Comparison of ENCODE assay signal across 1 cellular context in the genomic region with DNA sequence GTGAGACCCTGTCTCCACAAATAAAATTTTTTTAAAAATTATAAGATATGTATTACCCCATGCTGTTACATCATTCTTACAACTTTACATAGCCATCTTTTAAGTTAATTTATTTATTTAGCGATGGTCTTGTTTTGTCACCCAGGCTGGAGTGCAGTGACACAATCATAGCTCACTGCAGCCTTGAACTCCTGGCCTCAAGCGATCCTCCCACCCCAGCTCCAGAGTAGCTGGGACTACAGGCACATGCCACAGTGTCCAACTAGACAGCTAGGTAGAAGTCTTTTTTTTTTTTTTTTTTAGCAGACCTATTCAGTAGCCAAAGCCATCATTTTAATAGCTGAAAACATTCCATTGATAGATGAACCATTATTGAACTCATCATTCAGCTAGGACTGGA.
TF ChIP-seq lines count a peak whose summit lies in the region.

No MANE protein-coding gene starts in this region.

TF ChIP-seq in HepG2, 621 proteins besides CTCF, POLR2A, EP300 and RAD21 (continued from another document):
- TF ChIP-seq, protein P1, sequence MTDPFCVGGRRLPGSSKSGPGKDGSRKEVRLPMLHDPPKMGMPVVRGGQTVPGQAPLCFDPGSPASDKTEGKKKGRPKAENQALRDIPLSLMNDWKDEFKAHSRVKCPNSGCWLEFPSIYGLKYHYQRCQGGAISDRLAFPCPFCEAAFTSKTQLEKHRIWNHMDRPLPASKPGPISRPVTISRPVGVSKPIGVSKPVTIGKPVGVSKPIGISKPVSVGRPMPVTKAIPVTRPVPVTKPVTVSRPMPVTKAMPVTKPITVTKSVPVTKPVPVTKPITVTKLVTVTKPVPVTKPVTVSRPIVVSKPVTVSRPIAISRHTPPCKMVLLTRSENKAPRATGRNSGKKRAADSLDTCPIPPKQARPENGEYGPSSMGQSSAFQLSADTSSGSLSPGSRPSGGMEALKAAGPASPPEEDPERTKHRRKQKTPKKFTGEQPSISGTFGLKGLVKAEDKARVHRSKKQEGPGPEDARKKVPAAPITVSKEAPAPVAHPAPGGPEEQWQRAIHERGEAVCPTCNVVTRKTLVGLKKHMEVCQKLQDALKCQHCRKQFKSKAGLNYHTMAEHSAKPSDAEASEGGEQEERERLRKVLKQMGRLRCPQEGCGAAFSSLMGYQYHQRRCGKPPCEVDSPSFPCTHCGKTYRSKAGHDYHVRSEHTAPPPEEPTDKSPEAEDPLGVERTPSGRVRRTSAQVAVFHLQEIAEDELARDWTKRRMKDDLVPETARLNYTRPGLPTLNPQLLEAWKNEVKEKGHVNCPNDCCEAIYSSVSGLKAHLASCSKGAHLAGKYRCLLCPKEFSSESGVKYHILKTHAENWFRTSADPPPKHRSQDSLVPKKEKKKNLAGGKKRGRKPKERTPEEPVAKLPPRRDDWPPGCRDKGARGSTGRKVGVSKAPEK (CRISPR knock-in tag; IDR thresholded peaks at IDR 0.05; ENCODE audit: borderline replicate concordance): no peak
- TF ChIP-seq FLYWCH1 (CRISPR knock-in tag; IDR thresholded peaks at IDR 0.05) (no peak), ARID2 (CRISPR knock-in tag; IDR thresholded peaks at IDR 0.05; ENCODE audit: borderline replicate concordance) (no peak), SALL1 (CRISPR knock-in tag; IDR thresholded peaks at IDR 0.05) (peak; percentile 30; the same call in 1 of the 2 replicates), CCDC6 (CRISPR knock-in tag; IDR thresholded peaks at IDR 0.05) (no peak), NR2F6 (IDR thresholded peaks at IDR 0.05) (peak; percentile 39; the same call in 1 of the 2 replicates), NR2F6 (CRISPR knock-in tag; IDR thresholded peaks at IDR 0.05) (peak; percentile 45; the same call in 1 of the 2 replicates), BRCA1 (CRISPR knock-in tag; IDR thresholded peaks at IDR 0.05) (no peak), ZNF256 (CRISPR knock-in tag; conservative IDR thresholded peaks at IDR 0.05) (no peak), RARA (CRISPR knock-in tag; IDR thresholded peaks at IDR 0.05) (peak; percentile 56; the same call in 1 of the 2 replicates), ZNF441 (CRISPR knock-in tag; IDR thresholded peaks at IDR 0.05; ENCODE audit: borderline replicate concordance) (no peak), RBM22 (optimal IDR thresholded peaks at IDR 0.05; ENCODE audit: low read length) (no peak), ZNF782 (CRISPR knock-in tag; IDR thresholded peaks at IDR 0.05; ENCODE audit: borderline replicate concordance) (no peak), ASH2L (IDR thresholded peaks at IDR 0.05; ENCODE audit: insufficient read length, low read depth, low read length) (no peak), ZNF354B (CRISPR knock-in tag; IDR thresholded peaks at IDR 0.05) (no peak), ZNF121 (CRISPR knock-in tag; IDR thresholded peaks at IDR 0.05) (no peak), ZNF33B (CRISPR knock-in tag; IDR thresholded peaks at IDR 0.05) (no peak), NR2F1 (CRISPR knock-in tag; IDR thresholded peaks at IDR 0.05) (0 out of 4 replicates have a peak, but pooled peaks of 1 of the 2 experiments have one; percentile 29)
- TF ChIP-seq, protein P2, sequence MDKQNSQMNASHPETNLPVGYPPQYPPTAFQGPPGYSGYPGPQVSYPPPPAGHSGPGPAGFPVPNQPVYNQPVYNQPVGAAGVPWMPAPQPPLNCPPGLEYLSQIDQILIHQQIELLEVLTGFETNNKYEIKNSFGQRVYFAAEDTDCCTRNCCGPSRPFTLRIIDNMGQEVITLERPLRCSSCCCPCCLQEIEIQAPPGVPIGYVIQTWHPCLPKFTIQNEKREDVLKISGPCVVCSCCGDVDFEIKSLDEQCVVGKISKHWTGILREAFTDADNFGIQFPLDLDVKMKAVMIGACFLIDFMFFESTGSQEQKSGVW (CRISPR knock-in tag; IDR thresholded peaks at IDR 0.05; ENCODE audit: borderline replicate concordance): no peak
- TF ChIP-seq, protein P3, sequence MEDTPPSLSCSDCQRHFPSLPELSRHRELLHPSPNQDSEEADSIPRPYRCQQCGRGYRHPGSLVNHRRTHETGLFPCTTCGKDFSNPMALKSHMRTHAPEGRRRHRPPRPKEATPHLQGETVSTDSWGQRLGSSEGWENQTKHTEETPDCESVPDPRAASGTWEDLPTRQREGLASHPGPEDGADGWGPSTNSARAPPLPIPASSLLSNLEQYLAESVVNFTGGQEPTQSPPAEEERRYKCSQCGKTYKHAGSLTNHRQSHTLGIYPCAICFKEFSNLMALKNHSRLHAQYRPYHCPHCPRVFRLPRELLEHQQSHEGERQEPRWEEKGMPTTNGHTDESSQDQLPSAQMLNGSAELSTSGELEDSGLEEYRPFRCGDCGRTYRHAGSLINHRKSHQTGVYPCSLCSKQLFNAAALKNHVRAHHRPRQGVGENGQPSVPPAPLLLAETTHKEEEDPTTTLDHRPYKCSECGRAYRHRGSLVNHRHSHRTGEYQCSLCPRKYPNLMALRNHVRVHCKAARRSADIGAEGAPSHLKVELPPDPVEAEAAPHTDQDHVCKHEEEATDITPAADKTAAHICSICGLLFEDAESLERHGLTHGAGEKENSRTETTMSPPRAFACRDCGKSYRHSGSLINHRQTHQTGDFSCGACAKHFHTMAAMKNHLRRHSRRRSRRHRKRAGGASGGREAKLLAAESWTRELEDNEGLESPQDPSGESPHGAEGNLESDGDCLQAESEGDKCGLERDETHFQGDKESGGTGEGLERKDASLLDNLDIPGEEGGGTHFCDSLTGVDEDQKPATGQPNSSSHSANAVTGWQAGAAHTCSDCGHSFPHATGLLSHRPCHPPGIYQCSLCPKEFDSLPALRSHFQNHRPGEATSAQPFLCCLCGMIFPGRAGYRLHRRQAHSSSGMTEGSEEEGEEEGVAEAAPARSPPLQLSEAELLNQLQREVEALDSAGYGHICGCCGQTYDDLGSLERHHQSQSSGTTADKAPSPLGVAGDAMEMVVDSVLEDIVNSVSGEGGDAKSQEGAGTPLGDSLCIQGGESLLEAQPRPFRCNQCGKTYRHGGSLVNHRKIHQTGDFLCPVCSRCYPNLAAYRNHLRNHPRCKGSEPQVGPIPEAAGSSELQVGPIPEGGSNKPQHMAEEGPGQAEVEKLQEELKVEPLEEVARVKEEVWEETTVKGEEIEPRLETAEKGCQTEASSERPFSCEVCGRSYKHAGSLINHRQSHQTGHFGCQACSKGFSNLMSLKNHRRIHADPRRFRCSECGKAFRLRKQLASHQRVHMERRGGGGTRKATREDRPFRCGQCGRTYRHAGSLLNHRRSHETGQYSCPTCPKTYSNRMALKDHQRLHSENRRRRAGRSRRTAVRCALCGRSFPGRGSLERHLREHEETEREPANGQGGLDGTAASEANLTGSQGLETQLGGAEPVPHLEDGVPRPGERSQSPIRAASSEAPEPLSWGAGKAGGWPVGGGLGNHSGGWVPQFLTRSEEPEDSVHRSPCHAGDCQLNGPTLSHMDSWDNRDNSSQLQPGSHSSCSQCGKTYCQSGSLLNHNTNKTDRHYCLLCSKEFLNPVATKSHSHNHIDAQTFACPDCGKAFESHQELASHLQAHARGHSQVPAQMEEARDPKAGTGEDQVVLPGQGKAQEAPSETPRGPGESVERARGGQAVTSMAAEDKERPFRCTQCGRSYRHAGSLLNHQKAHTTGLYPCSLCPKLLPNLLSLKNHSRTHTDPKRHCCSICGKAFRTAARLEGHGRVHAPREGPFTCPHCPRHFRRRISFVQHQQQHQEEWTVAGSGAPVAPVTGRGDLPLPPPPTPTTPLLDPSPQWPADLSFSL (CRISPR knock-in tag; IDR thresholded peaks at IDR 0.05): no peak
- TF ChIP-seq, protein P4, sequence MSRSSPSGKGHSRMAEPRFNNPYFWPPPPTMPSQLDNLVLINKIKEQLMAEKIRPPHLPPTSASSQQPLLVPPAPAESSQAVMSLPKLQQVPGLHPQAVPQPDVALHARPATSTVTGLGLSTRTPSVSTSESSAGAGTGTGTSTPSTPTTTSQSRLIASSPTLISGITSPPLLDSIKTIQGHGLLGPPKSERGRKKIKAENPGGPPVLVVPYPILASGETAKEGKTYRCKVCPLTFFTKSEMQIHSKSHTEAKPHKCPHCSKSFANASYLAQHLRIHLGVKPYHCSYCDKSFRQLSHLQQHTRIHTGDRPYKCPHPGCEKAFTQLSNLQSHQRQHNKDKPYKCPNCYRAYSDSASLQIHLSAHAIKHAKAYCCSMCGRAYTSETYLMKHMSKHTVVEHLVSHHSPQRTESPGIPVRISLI (CRISPR knock-in tag; IDR thresholded peaks at IDR 0.05; ENCODE audit: borderline replicate concordance): peak; percentile 63; the same call in 1 of the 2 replicates
- TF ChIP-seq, protein P5, sequence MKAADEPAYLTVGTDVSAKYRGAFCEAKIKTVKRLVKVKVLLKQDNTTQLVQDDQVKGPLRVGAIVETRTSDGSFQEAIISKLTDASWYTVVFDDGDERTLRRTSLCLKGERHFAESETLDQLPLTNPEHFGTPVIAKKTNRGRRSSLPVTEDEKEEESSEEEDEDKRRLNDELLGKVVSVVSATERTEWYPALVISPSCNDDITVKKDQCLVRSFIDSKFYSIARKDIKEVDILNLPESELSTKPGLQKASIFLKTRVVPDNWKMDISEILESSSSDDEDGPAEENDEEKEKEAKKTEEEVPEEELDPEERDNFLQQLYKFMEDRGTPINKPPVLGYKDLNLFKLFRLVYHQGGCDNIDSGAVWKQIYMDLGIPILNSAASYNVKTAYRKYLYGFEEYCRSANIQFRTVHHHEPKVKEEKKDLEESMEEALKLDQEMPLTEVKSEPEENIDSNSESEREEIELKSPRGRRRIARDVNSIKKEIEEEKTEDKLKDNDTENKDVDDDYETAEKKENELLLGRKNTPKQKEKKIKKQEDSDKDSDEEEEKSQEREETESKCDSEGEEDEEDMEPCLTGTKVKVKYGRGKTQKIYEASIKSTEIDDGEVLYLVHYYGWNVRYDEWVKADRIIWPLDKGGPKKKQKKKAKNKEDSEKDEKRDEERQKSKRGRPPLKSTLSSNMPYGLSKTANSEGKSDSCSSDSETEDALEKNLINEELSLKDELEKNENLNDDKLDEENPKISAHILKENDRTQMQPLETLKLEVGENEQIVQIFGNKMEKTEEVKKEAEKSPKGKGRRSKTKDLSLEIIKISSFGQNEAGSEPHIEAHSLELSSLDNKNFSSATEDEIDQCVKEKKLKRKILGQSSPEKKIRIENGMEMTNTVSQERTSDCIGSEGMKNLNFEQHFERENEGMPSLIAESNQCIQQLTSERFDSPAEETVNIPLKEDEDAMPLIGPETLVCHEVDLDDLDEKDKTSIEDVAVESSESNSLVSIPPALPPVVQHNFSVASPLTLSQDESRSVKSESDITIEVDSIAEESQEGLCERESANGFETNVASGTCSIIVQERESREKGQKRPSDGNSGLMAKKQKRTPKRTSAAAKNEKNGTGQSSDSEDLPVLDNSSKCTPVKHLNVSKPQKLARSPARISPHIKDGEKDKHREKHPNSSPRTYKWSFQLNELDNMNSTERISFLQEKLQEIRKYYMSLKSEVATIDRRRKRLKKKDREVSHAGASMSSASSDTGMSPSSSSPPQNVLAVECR (CRISPR knock-in tag; IDR thresholded peaks at IDR 0.05; ENCODE audit: borderline replicate concordance): no peak
